Comparison of ENCODE assay signal across 12 cellular contexts in genomic region chr13:39106216-39106995, GRCh38.
A peak's percentile ranks its signal among the peaks of the same experiment; 100 is the strongest.
DNase-seq lines count a peak whose midpoint lies in the region; ATAC-seq lines count a peak whose summit lies in the region.
"Had no signal": no experiment of that assay in that cellular context is flagged by ENCODE, and none has a peak within 500 bp of the region (broad histone marks: within the 10 kb centered on the region; RNA-seq: fewer than 3 reads in every experiment).

No MANE protein-coding gene starts in this region.

- ATAC-seq in GM18868 (IDR thresholded peaks at IDR 0.05; ENCODE audit: unreplicated experiment) (no peak), GM19351 (IDR thresholded peaks at IDR 0.05; ENCODE audit: unreplicated experiment) (no peak)
- ATAC-seq: activated T-helper 17 cell treated with anti-CD3 and anti-CD28 coated beads, Interleukin-2, amount 50 U/mL, for 72 hours; left lung had no signal

- in situ Hi-C loops in KBM-7 (cut with MboI; ENCODE audit: low pct_unique_long_range_greater_than_20kb, low sequenced_read_pairs), result no loop called here

- peak; percentile 48 for DNase-seq in DMS 273 (lab: John Stamatoyannopoulos, UW; ENCODE audit: unreplicated experiment)
- peak; percentile 69 for DNase-seq in NCI-H1092 treated with DMSO at 0.1 percent for 48 hours (lab: John Stamatoyannopoulos, UW)
- peak; percentile 99 for DNase-seq in NCI-H748 (lab: John Stamatoyannopoulos, UW; ENCODE audit: unreplicated experiment)
- DNase-seq in dermis blood vessel endothelial cell, result peak; percentile 2
- no peak for DNase-seq in DMS114 treated with DMSO at 0.1 percent for 48 hours (lab: John Stamatoyannopoulos, UW; ENCODE audit: unreplicated experiment)
- no peak for DNase-seq in KBM-7
- DNase-seq: activated CD4-positive, alpha-beta memory T cell treated with anti-CD3 and anti-CD28 coated beads, Interleukin-2, amount 10 ng/mL, durations not matched to agents 7 days and 5 days; NCI-H226 had no signal

Comparison
In these comparisons a context has a peak if more than half of its experiments do, and no peak if none do; other contexts are left out.
1. DNase-seq: peak in DMS 273 (single experiment), NCI-H1092 treated with DMSO at 0.1 percent for 48 hours (single experiment), NCI-H748 (single experiment) and dermis blood vessel endothelial cell (single experiment); none in DMS114 treated with DMSO at 0.1 percent for 48 hours (single experiment) and KBM-7 (single experiment).